15 cellular contexts compared by ENCODE assay signal in genomic region chr11:2447253-2447950, GRCh38. TPM values are rescaled to one million over a fixed set of nuclear protein-coding genes. Genes with fewer than 3 reads are reported as not detected.
DNase-seq lines count a peak whose midpoint lies in the region; ATAC-seq, FAIRE-seq and TF ChIP-seq lines count a peak whose summit lies in the region.
"Had no signal": no experiment of that assay in that cellular context is flagged by ENCODE, and none has a peak within 500 bp of the region (broad histone marks: within the 10 kb centered on the region; RNA-seq: fewer than 3 reads in every experiment).

No MANE protein-coding gene starts in this region.

- H3K27me3 ChIP-seq in right lobe of liver (peaks cover 0 to 4% of the 10 kb centered on the region in 2 donors), HepG2 (ENCODE audit: control insufficient read depth in 1 of 2, insufficient read depth in 2 of 2, low read length in 2 of 2) (peaks cover 26 to 87% of the 10 kb centered on the region in 2 experiments), left lung (peaks cover 0 to 35% of the 10 kb centered on the region in 2 donors)
- H3K27me3 ChIP-seq: body of pancreas had no signal

- ATAC-seq in right lobe of liver, result peak; percentile 20 to 51 (median 27)
- ATAC-seq in HepG2, result no peak
- no peak for ATAC-seq in activated CD8-positive, alpha-beta T cell treated with anti-CD3 and anti-CD28 coated beads for 36 hours
- ATAC-seq in left lung, result no peak
- ATAC-seq: body of pancreas, esophagus mucosa, GM23338 had no signal

- H3K9ac ChIP-seq in HepG2 (ENCODE audit: insufficient read depth, low read depth, low read length), result no peak overlapping the region

- H3K4me3 Mint-ChIP-seq in activated CD8-positive, alpha-beta T cell treated with anti-CD3 and anti-CD28 coated beads for 36 hours, result peak overlapping the region; percentile 91
- H3K4me3 Mint-ChIP-seq in Calu3 (ENCODE audit: low read depth, unreplicated experiment), result no peak overlapping the region
- H3K4me3 Mint-ChIP-seq: GM23338 had no signal

- TF ChIP-seq CTCF in right lobe of liver (IDR thresholded peaks at IDR 0.05) (no peak), HepG2 (CRISPR knock-in tag; IDR thresholded peaks at IDR 0.05) (no peak), left lung (IDR thresholded peaks at IDR 0.05) (no peak), Calu3 (IDR thresholded peaks at IDR 0.05; ENCODE audit: unreplicated experiment) (no peak)
- no peak for TF ChIP-seq CTCF in activated CD8-positive, alpha-beta T cell treated with anti-CD3 and anti-CD28 coated beads for 36 hours (IDR thresholded peaks at IDR 0.05)

- H4K20me1 ChIP-seq in HepG2 (ENCODE audit: insufficient read depth, low read length), result no peaks in the 10 kb centered on the region

- no peaks in the 10 kb centered on the region for H3K27me3 Mint-ChIP-seq in activated CD8-positive, alpha-beta T cell treated with anti-CD3 and anti-CD28 coated beads for 36 hours
- peaks cover 18% of the 10 kb centered on the region for H3K27me3 Mint-ChIP-seq in Calu3 (ENCODE audit: unreplicated experiment)

- 25% methylated on average over 1 of the region's 12 CpGs for WGBS in right lobe of liver (ENCODE audit: insufficient coverage, low coverage, low lambda C conversion rate, missing lambda C conversion rate)
- 0% methylated on average over 1 of the region's 12 CpGs for WGBS in HepG2 (ENCODE audit: low lambda C conversion rate)

- H3K4me1 ChIP-seq in right lobe of liver, result no peaks in the 10 kb centered on the region
- H3K4me1 ChIP-seq in HepG2 (ENCODE audit: insufficient read depth, low read length), result no peaks in the 10 kb centered on the region
- peaks cover 8 to 47% of the 10 kb centered on the region in 2 donors for H3K4me1 ChIP-seq in left lung

- no peaks in the 10 kb centered on the region for H3K36me3 ChIP-seq in right lobe of liver
- H3K36me3 ChIP-seq in HepG2 (replicated peaks in 1 of 2; ENCODE audit: control insufficient read depth in 1 of 2, insufficient read depth in 2 of 2, low read length in 2 of 2), result no peaks in the 10 kb centered on the region
- H3K36me3 ChIP-seq in left lung, result no peaks in the 10 kb centered on the region

- POLR2A ChIA-PET in HepG2 (lab: Yijun Ruan, JAX), result no interaction called here
- POLR2A ChIA-PET in activated CD8-positive, alpha-beta T cell treated with anti-CD3 and anti-CD28 coated beads for 36 hours (lab: Charles Lee), result no interaction called here

- DNase-seq in right lobe of liver (peak in 2 of 3 donors; percentile 45 to 59), HepG2 (ENCODE audit: low spot score) (no peak), left lung (peak; percentile 31 to 72), Calu3 (no peak), pons (ENCODE audit: low spot score) (no peak), NCI-H2227 treated with DMSO at 0.1 percent for 48 hours (lab: John Stamatoyannopoulos, UW) (no peak)
- DNase-seq in activated CD8-positive, alpha-beta T cell treated with anti-CD3 and anti-CD28 coated beads for 36 hours, result no peak
- DNase-seq in stimulated activated CD4-positive, alpha-beta T cell treated with anti-CD3 and anti-CD28 coated beads, Interleukin-4, amount 100 ng/mL, for 24 hours, result no peak
- DNase-seq: occipital lobe, SIG-M5 had no signal

- intact Hi-C loops in right lobe of liver (cut with DNase I) (loop anchor here in 1 of 2 donors (10.0 kb wide), 1 partner anchor 67 kb away; no protein-coding TSS in a partner anchor), HepG2 (cut with micrococcal nuclease; ENCODE audit: unreplicated experiment) (no loop called here), left lung (cut with DNase I) (no loop called here), Calu3 (cut with micrococcal nuclease; ENCODE audit: unreplicated experiment) (no loop called here)
- intact Hi-C loops in activated CD8-positive, alpha-beta T cell treated with anti-CD3 and anti-CD28 coated beads for 36 hours (cut with micrococcal nuclease), result no loop called here

- BruUV-seq in HepG2 (replicated peaks; lab: Mats Ljungman, UMichigan) (no TSS peak), Calu3 (replicated peaks; lab: Mats Ljungman, UMichigan) (no TSS peak)

- no peak overlapping the region for H3K4me3 ChIP-seq in right lobe of liver
- no peak overlapping the region for H3K4me3 ChIP-seq in HepG2 (replicated peaks in 1 of 3; ENCODE audit: insufficient read depth in 1 of 3, low read depth in 2 of 3, low read length in 3 of 3)
- H3K4me3 ChIP-seq in left lung, result peak overlapping the region in 1 of 2 donors; percentile 60
- H3K4me3 ChIP-seq: body of pancreas, GM23338 had no signal

- CTCF ChIA-PET in HepG2 (lab: Yijun Ruan, JAX; ENCODE audit: low intra/inter-chr PET ratio, low total read pairs) (no interaction called here), Calu3 (lab: Charles Lee) (no interaction called here)
- CTCF ChIA-PET in activated CD8-positive, alpha-beta T cell treated with anti-CD3 and anti-CD28 coated beads for 36 hours (lab: Charles Lee), result interaction anchor here (0.9 to 6.9 kb wide), 2 partner anchors 29 to 85 kb away, joined by 3 to 46 read pairs; no protein-coding TSS in a partner anchor

- no peaks in the 10 kb centered on the region for H3K9me3 Mint-ChIP-seq in activated CD8-positive, alpha-beta T cell treated with anti-CD3 and anti-CD28 coated beads for 36 hours
- H3K9me3 Mint-ChIP-seq in Calu3 (ENCODE audit: low read depth, unreplicated experiment), result no peaks in the 10 kb centered on the region
- H3K9me3 Mint-ChIP-seq: GM23338 had no signal

- H3K9me3 ChIP-seq in right lobe of liver (no peaks in the 10 kb centered on the region), HepG2 (ENCODE audit: low read length) (no peaks in the 10 kb centered on the region), left lung (no peaks in the 10 kb centered on the region)
- H3K9me3 ChIP-seq: body of pancreas had no signal

- H3K4me1 Mint-ChIP-seq in activated CD8-positive, alpha-beta T cell treated with anti-CD3 and anti-CD28 coated beads for 36 hours (ENCODE audit: low read depth), result peaks cover 30% of the 10 kb centered on the region
- peaks cover 14% of the 10 kb centered on the region for H3K4me1 Mint-ChIP-seq in Calu3 (ENCODE audit: low read depth, unreplicated experiment)
- H3K4me1 Mint-ChIP-seq: GM23338 had no signal

- no peak overlapping the region for H2AFZ ChIP-seq in HepG2 (ENCODE audit: low read length)
- H2AFZ ChIP-seq: GM23338 had no signal

- no peak overlapping the region for H3K27ac ChIP-seq in right lobe of liver
- H3K27ac ChIP-seq in HepG2 (ENCODE audit: extremely low read length, insufficient read depth, low read length), result no peak overlapping the region
- peak overlapping the region; percentile 19 to 81 for H3K27ac ChIP-seq in left lung
- H3K27ac ChIP-seq: C4-2B had no signal

- no peaks in the 10 kb centered on the region for H3K79me2 ChIP-seq in HepG2 (ENCODE audit: insufficient read depth, low read length)

- H3K36me3 Mint-ChIP-seq in activated CD8-positive, alpha-beta T cell treated with anti-CD3 and anti-CD28 coated beads for 36 hours (ENCODE audit: low read depth), result no peaks in the 10 kb centered on the region
- peaks cover 11% of the 10 kb centered on the region for H3K36me3 Mint-ChIP-seq in Calu3 (ENCODE audit: insufficient read depth, unreplicated experiment)

- no peak for FAIRE-seq in HepG2 (lab: Jason Lieb, UNC)

- in situ Hi-C loops in HepG2 (cut with HindIII; ENCODE audit: extremely low pct_ligation_motif_present, low pct_unique_long_range_greater_than_20kb), result no loop called here

- H3K27ac Mint-ChIP-seq in activated CD8-positive, alpha-beta T cell treated with anti-CD3 and anti-CD28 coated beads for 36 hours, result peak overlapping the region; percentile 72
- H3K27ac Mint-ChIP-seq in Calu3 (ENCODE audit: unreplicated experiment), result no peak overlapping the region
- H3K27ac Mint-ChIP-seq: GM23338 had no signal

- TF ChIP-seq RAD21 in HepG2 (CRISPR knock-in tag; IDR thresholded peaks at IDR 0.05), result no peak

- H3K4me2 ChIP-seq in HepG2 (ENCODE audit: low read depth, low read length), result no peak overlapping the region
- H3K4me2 ChIP-seq: GM23338 had no signal

- no peak for TF ChIP-seq POLR2A in right lobe of liver (IDR thresholded peaks at IDR 0.05)
- TF ChIP-seq POLR2A in HepG2 (IDR thresholded peaks at IDR 0.05; ENCODE audit: insufficient read depth in 1 of 2, low read depth in 2 of 2, low read length in 2 of 2), result no peak

- no peak for TF ChIP-seq EP300 in HepG2 (IDR thresholded peaks at IDR 0.05; ENCODE audit: low read depth in 2 of 2, low read length in 2 of 2)
- TF ChIP-seq EP300 in HepG2 (CRISPR knock-in tag; IDR thresholded peaks at IDR 0.05; ENCODE audit: borderline replicate concordance), result no peak

RNA-seq across cellular contexts. Expression of gene KCNQ1, which starts 2.6 kb away (rescaled TPM):
- total RNA-seq in right lobe of liver, result 1 to 10 TPM in 4 of 6 experiments, under 1 TPM in 2; 0.61 to 2.4 (median 1.8) TPM
- total RNA-seq in HepG2 (2016; rRNA removed; fragmentation: Illumina TruSeq; extraction: Trizol), result 0.02 TPM in 1 of 2 replicates, not detected in the other
- total RNA-seq in HepG2 (2016; cell fraction: cytosol; rRNA removed; fragmentation: Illumina TruSeq; extraction: Trizol; ENCODE audit: low read depth), result not detected in 2 replicates
- not detected in 2 replicates for total RNA-seq in HepG2 (2016; cell fraction: insoluble cytoplasmic fraction; rRNA removed; fragmentation: Illumina TruSeq; extraction: Trizol)
- not detected in 2 replicates for total RNA-seq in HepG2 (2016; cell fraction: membrane; rRNA removed; fragmentation: Illumina TruSeq; extraction: Trizol)
- not detected in 2 replicates for total RNA-seq in HepG2 (2016; cell fraction: nucleus; rRNA removed; fragmentation: Illumina TruSeq; extraction: Trizol)
- 0.08 and 0.13 TPM in 2 replicates for polyA plus RNA-seq in HepG2 (2011; rRNA removed)
- polyA plus RNA-seq in HepG2 (2011; cell fraction: cytosol; rRNA removed), result 0.01 TPM in 1 of 2 replicates, not detected in the other
- polyA plus RNA-seq in HepG2 (2011; cell fraction: nucleus; rRNA removed), result 0.09 TPM in 1 of 2 replicates, not detected in the other
- not detected in 2 replicates for polyA plus RNA-seq in HepG2 (2012)
- polyA plus RNA-seq in HepG2 (2016; cell fraction: cytosol; fragmentation: Illumina TruSeq; extraction: Trizol; ENCODE audit: low read depth), result not detected in 2 replicates
- polyA plus RNA-seq in HepG2 (2016; cell fraction: insoluble cytoplasmic fraction; fragmentation: Illumina TruSeq; extraction: Trizol; ENCODE audit: low read depth), result not detected in 2 replicates
- polyA plus RNA-seq in HepG2 (2016; cell fraction: membrane; fragmentation: Illumina TruSeq; extraction: Trizol; ENCODE audit: low read depth), result not detected in 2 replicates
- polyA plus RNA-seq in HepG2 (2016; cell fraction: nucleus; fragmentation: Illumina TruSeq; extraction: Trizol; ENCODE audit: insufficient read depth, low read depth), result not detected in 2 replicates
- 0.06 and 1.8 TPM in 2 replicates for polyA minus RNA-seq in HepG2 (2011; rRNA and poly(A)+ RNA removed; ENCODE audit: low replicate concordance)
- polyA minus RNA-seq in HepG2 (2011; cell fraction: cytosol; rRNA and poly(A)+ RNA removed), result not detected in 2 replicates
- 0.26 TPM in 1 of 2 replicates, not detected in the other for polyA minus RNA-seq in HepG2 (2011; cell fraction: nucleus; rRNA and poly(A)+ RNA removed)
- 1 to 10 TPM; 8.7 to 9.5 TPM for total RNA-seq in activated CD8-positive, alpha-beta T cell treated with anti-CD3 and anti-CD28 coated beads for 36 hours
- total RNA-seq in left lung, result 10 to 100 TPM; 33.7 to 37.7 TPM
- 7.4 and 9.2 TPM in 2 replicates for total RNA-seq in Calu3 (2022)

RNA-seq across cellular contexts. Expression of gene TRPM5, which starts 3.1 kb away (rescaled TPM):
- total RNA-seq in right lobe of liver, result not detected
- total RNA-seq in HepG2 (2016; rRNA removed; fragmentation: Illumina TruSeq; extraction: Trizol), result not detected in 2 replicates
- total RNA-seq in HepG2 (2016; cell fraction: cytosol; rRNA removed; fragmentation: Illumina TruSeq; extraction: Trizol; ENCODE audit: low read depth), result not detected in 2 replicates
- not detected in 2 replicates for total RNA-seq in HepG2 (2016; cell fraction: insoluble cytoplasmic fraction; rRNA removed; fragmentation: Illumina TruSeq; extraction: Trizol)
- total RNA-seq in HepG2 (2016; cell fraction: membrane; rRNA removed; fragmentation: Illumina TruSeq; extraction: Trizol), result not detected in 2 replicates
- total RNA-seq in HepG2 (2016; cell fraction: nucleus; rRNA removed; fragmentation: Illumina TruSeq; extraction: Trizol), result not detected in 2 replicates
- polyA plus RNA-seq in HepG2 (2011; rRNA removed), result 0.05 and 0.12 TPM in 2 replicates
- polyA plus RNA-seq in HepG2 (2011; cell fraction: cytosol; rRNA removed), result 0.01 and 0.05 TPM in 2 replicates
- 0.69 and 1.1 TPM in 2 replicates for polyA plus RNA-seq in HepG2 (2011; cell fraction: nucleus; rRNA removed)
- polyA plus RNA-seq in HepG2 (2012), result 0.08 and 0.16 TPM in 2 replicates
- polyA plus RNA-seq in HepG2 (2016; cell fraction: cytosol; fragmentation: Illumina TruSeq; extraction: Trizol; ENCODE audit: low read depth), result not detected in 2 replicates
- not detected in 2 replicates for polyA plus RNA-seq in HepG2 (2016; cell fraction: insoluble cytoplasmic fraction; fragmentation: Illumina TruSeq; extraction: Trizol; ENCODE audit: low read depth)
- not detected in 2 replicates for polyA plus RNA-seq in HepG2 (2016; cell fraction: membrane; fragmentation: Illumina TruSeq; extraction: Trizol; ENCODE audit: low read depth)
- polyA plus RNA-seq in HepG2 (2016; cell fraction: nucleus; fragmentation: Illumina TruSeq; extraction: Trizol; ENCODE audit: insufficient read depth, low read depth), result not detected in 2 replicates
- polyA minus RNA-seq in HepG2 (2011; rRNA and poly(A)+ RNA removed; ENCODE audit: low replicate concordance), result 0.05 and 0.06 TPM in 2 replicates
- polyA minus RNA-seq in HepG2 (2011; cell fraction: cytosol; rRNA and poly(A)+ RNA removed), result not detected in 2 replicates
- polyA minus RNA-seq in HepG2 (2011; cell fraction: nucleus; rRNA and poly(A)+ RNA removed), result 0.13 and 0.25 TPM in 2 replicates
- total RNA-seq in activated CD8-positive, alpha-beta T cell treated with anti-CD3 and anti-CD28 coated beads for 36 hours, result not detected
- total RNA-seq in left lung, result not detected
- total RNA-seq in Calu3 (2022), result not detected in 2 replicates
- total RNA-seq: esophagus mucosa, GM23338, occipital lobe, subcutaneous adipose tissue had no signal
- polyA plus RNA-seq: GM23338 had no signal

RNA-seq across cellular contexts. Expression of gene TSSC4, which starts 46.9 kb away (rescaled TPM):
- total RNA-seq in right lobe of liver, result 10 to 100 TPM; 17.6 to 27.0 (median 19.5) TPM
- total RNA-seq in HepG2 (2016; rRNA removed; fragmentation: Illumina TruSeq; extraction: Trizol), result 51.5 and 58.6 TPM in 2 replicates
- 48.9 and 55.7 TPM in 2 replicates for total RNA-seq in HepG2 (2016; cell fraction: cytosol; rRNA removed; fragmentation: Illumina TruSeq; extraction: Trizol; ENCODE audit: low read depth)
- total RNA-seq in HepG2 (2016; cell fraction: insoluble cytoplasmic fraction; rRNA removed; fragmentation: Illumina TruSeq; extraction: Trizol), result 51.6 and 61.0 TPM in 2 replicates
- total RNA-seq in HepG2 (2016; cell fraction: membrane; rRNA removed; fragmentation: Illumina TruSeq; extraction: Trizol), result 52.4 and 71.0 TPM in 2 replicates
- total RNA-seq in HepG2 (2016; cell fraction: nucleus; rRNA removed; fragmentation: Illumina TruSeq; extraction: Trizol), result 29.5 and 34.5 TPM in 2 replicates
- 16.2 and 20.5 TPM in 2 replicates for polyA plus RNA-seq in HepG2 (2011; rRNA removed)
- polyA plus RNA-seq in HepG2 (2011; cell fraction: cytosol; rRNA removed), result 13.8 and 24.4 TPM in 2 replicates
- polyA plus RNA-seq in HepG2 (2011; cell fraction: nucleus; rRNA removed), result 33.5 and 35.1 TPM in 2 replicates
- 17.3 and 21.8 TPM in 2 replicates for polyA plus RNA-seq in HepG2 (2012)
- 29.9 and 32.8 TPM in 2 replicates for polyA plus RNA-seq in HepG2 (2016; cell fraction: cytosol; fragmentation: Illumina TruSeq; extraction: Trizol; ENCODE audit: low read depth)
- 34.6 and 35.0 TPM in 2 replicates for polyA plus RNA-seq in HepG2 (2016; cell fraction: insoluble cytoplasmic fraction; fragmentation: Illumina TruSeq; extraction: Trizol; ENCODE audit: low read depth)
- polyA plus RNA-seq in HepG2 (2016; cell fraction: membrane; fragmentation: Illumina TruSeq; extraction: Trizol; ENCODE audit: low read depth), result 34.0 and 36.0 TPM in 2 replicates
- 42.1 and 44.0 TPM in 2 replicates for polyA plus RNA-seq in HepG2 (2016; cell fraction: nucleus; fragmentation: Illumina TruSeq; extraction: Trizol; ENCODE audit: insufficient read depth, low read depth)
- 19.1 and 32.1 TPM in 2 replicates for polyA minus RNA-seq in HepG2 (2011; rRNA and poly(A)+ RNA removed; ENCODE audit: low replicate concordance)
- polyA minus RNA-seq in HepG2 (2011; cell fraction: cytosol; rRNA and poly(A)+ RNA removed), result 12.8 and 15.7 TPM in 2 replicates
- polyA minus RNA-seq in HepG2 (2011; cell fraction: nucleus; rRNA and poly(A)+ RNA removed), result 26.6 and 27.8 TPM in 2 replicates
- total RNA-seq in activated CD8-positive, alpha-beta T cell treated with anti-CD3 and anti-CD28 coated beads for 36 hours, result 10 to 100 TPM; 36.2 to 38.9 TPM
- 10 to 100 TPM; 35.3 to 47.6 TPM for total RNA-seq in left lung
- total RNA-seq in Calu3 (2022), result 49.4 and 51.9 TPM in 2 replicates

Comparison
In these comparisons a context has a peak if more than half of its experiments do, and no peak if none do; other contexts are left out.
1. ATAC-seq: peak in right lobe of liver (4 of 4); none in HepG2 (single experiment), activated CD8-positive, alpha-beta T cell treated with anti-CD3 and anti-CD28 coated beads for 36 hours (single experiment) and left lung (single experiment).
2. DNase-seq: peak in right lobe of liver (2 of 3) and left lung (2 of 2); none in HepG2 (single experiment), activated CD8-positive, alpha-beta T cell treated with anti-CD3 and anti-CD28 coated beads for 36 hours (single experiment), Calu3 (single experiment), pons (single experiment), NCI-H2227 treated with DMSO at 0.1 percent for 48 hours (single experiment) and stimulated activated CD4-positive, alpha-beta T cell treated with anti-CD3 and anti-CD28 coated beads, Interleukin-4, amount 100 ng/mL, for 24 hours (single experiment).
3. H3K27ac ChIP-seq: peak in left lung (2 of 2); none in right lobe of liver (0 of 3) and HepG2 (single experiment).